ENCODE assay signal across 8 cellular contexts in genomic region chr6:117481926-117482239, GRCh38. TPM values are rescaled to one million over a fixed set of nuclear protein-coding genes. Genes with fewer than 3 reads are reported as not detected.
DNase-seq lines count a peak whose midpoint lies in the region; ATAC-seq, FAIRE-seq and TF ChIP-seq lines count a peak whose summit lies in the region.

No MANE protein-coding gene starts in this region.

- WGBS in H1 (ENCODE audit: extremely low coverage in 1 of 2, insufficient coverage in 1 of 2, insufficient read length in 1 of 2, insufficient replicate concordance in 2 of 2, low coverage in 1 of 2, low lambda C conversion rate in 2 of 2, missing lambda C conversion rate in 1 of 2), 2 experiments, result 29% methylated on average over 2 of the region's 2 CpGs; no CpG with 5 or more reads in 1 of the 2 experiments
- 39 to 53% (median 44%) methylated on average over 2 of the region's 2 CpGs for WGBS in ovary, 3 donors

- H3K4me2 ChIP-seq in H1 (ENCODE audit: insufficient read depth in 1 of 2, low read depth in 2 of 2, low read length in 2 of 2), result peak overlapping the region; percentile 87 to 97

- H4K8ac ChIP-seq in H1 (ENCODE audit: extremely low read depth, insufficient read depth, low read length), result no peak overlapping the region

- POLR2A ChIA-PET in H1 (lab: Charles Lee; ENCODE audit: partially characterized antibody), result interaction anchor here (0.6 to 2.1 kb wide), 2 partner anchors 67 to 120 kb away, joined by 3 to 6 read pairs; partner anchors contain the start of gene GOPC

- H3K9me3 ChIP-seq in H1 (ENCODE audit: insufficient read depth in 2 of 2, low read depth in 1 of 2, low read length in 1 of 2) (peaks cover 4 to 5% of the 10 kb centered on the region in 2 experiments; a peak in 2 of 4 replicates), ovary (no peaks in the 10 kb centered on the region)

- peaks cover 7 to 14% (median 10%) of the 10 kb centered on the region in 4 experiments for H3K4me1 ChIP-seq in H1 (replicated peaks in 1 of 4; ENCODE audit: control insufficient read depth in 3 of 4, insufficient read depth in 4 of 4, low read length in 3 of 4)
- H3K4me1 ChIP-seq in ovary (ENCODE audit: insufficient read depth), result no peaks in the 10 kb centered on the region

- H3K4ac ChIP-seq in H1 (replicated peaks; ENCODE audit: insufficient read length, low read depth, low read length), result no peak overlapping the region

- H2BK120ac ChIP-seq in H1 (replicated peaks; ENCODE audit: low read depth, low read length), result no peak overlapping the region

- H4K5ac ChIP-seq in H1 (ENCODE audit: insufficient read length, low read depth, low read length), result no peak overlapping the region

- H2AFZ ChIP-seq in H1 (ENCODE audit: low read length), result no peak overlapping the region

- H3K14ac ChIP-seq in H1 (ENCODE audit: insufficient read length), result no peak overlapping the region

- intact Hi-C loops in ovary (cut with DNase I), result no loop called here

- peaks cover 18% of the 10 kb centered on the region for H3K23me2 ChIP-seq in H1 (ENCODE audit: low read depth, low read length)

- H2BK5ac ChIP-seq in H1 (ENCODE audit: low read depth, low read length), result no peak overlapping the region

- H2AK5ac ChIP-seq in H1 (ENCODE audit: low read depth, low read length), result no peak overlapping the region

- H3K9ac ChIP-seq in H1 (replicated peaks in 1 of 4; ENCODE audit: extremely low read depth in 1 of 4, low read depth in 3 of 4, low read length in 3 of 4), result no peak overlapping the region

- DNase-seq in GM12891 (ENCODE audit: insufficient read length, low spot score), result no peak
- peak; percentile 13 for DNase-seq in NCI-H69 (lab: John Stamatoyannopoulos, UW)
- no peak for DNase-seq in H1 (ENCODE audit: low read depth in 1 of 2, low spot score in 2 of 2)
- DNase-seq in ovary, result no peak
- no peak for DNase-seq in DMS53 (lab: John Stamatoyannopoulos, UW)
- no peak for DNase-seq in NCI-H2107 (lab: John Stamatoyannopoulos, UW)
- DNase-seq in stimulated activated CD4-positive, alpha-beta T cell treated with anti-CD3 and anti-CD28 coated beads, Interleukin-1b, Interleukin-23, amount 100 ng/mL, for 48 hours, result no peak

- no peak overlapping the region for H4K91ac ChIP-seq in H1 (replicated peaks; ENCODE audit: insufficient read length, low read length)

- CTCF ChIA-PET in H1 (lab: Charles Lee; ENCODE audit: partially characterized antibody), result interaction anchor here (0.7 to 8.2 kb wide), 11 partner anchors 13 to 312 kb away, joined by 3 to 58 read pairs (median 5); no protein-coding TSS in a partner anchor

- no peak overlapping the region for H2BK20ac ChIP-seq in H1 (ENCODE audit: low read length)

- peaks cover 0 to 3% (median 0%) of the 10 kb centered on the region in 4 experiments; a peak in 2 of 8 replicates for H3K36me3 ChIP-seq in H1 (ENCODE audit: control insufficient read depth in 2 of 4, insufficient read depth in 4 of 4, low read length in 3 of 4)
- H3K36me3 ChIP-seq in ovary, result no peaks in the 10 kb centered on the region

- no peak overlapping the region for H3K56ac ChIP-seq in H1 (replicated peaks; ENCODE audit: insufficient read length, low read depth, low read length)

- no peak for TF ChIP-seq RAD21 in H1 (IDR thresholded peaks at IDR 0.05 in 1 of 2, conservative IDR thresholded peaks at IDR 0.05 in 1 of 2; ENCODE audit: low read depth in 2 of 2, low read length in 2 of 2)

- H3K18ac ChIP-seq in H1 (ENCODE audit: extremely low read depth, low read length), result no peak overlapping the region

- H2BK12ac ChIP-seq in H1 (ENCODE audit: low read depth, low read length), result no peak overlapping the region; the same call in 1 of the 2 replicates

- peaks cover 0 to 27% (median 20%) of the 10 kb centered on the region in 4 experiments; a peak in 6 of 7 replicates for H3K27me3 ChIP-seq in H1 (replicated peaks in 1 of 4; ENCODE audit: control insufficient read depth in 3 of 4, extremely low read depth in 1 of 4, insufficient read depth in 3 of 4, low read length in 3 of 4)
- H3K27me3 ChIP-seq in ovary, result no peaks in the 10 kb centered on the region

- TF ChIP-seq EP300 in H1 (IDR thresholded peaks at IDR 0.05; ENCODE audit: borderline replicate concordance in 1 of 2, low read depth in 2 of 2, low read length in 2 of 2) (no peak), ovary (IDR thresholded peaks at IDR 0.05) (peak; percentile 18)

- H3K79me2 ChIP-seq in H1 (ENCODE audit: control insufficient read depth in 1 of 2, insufficient read depth in 2 of 2, low read length in 2 of 2), result no peaks in the 10 kb centered on the region

- FAIRE-seq in GM12891 (lab: Jason Lieb, UNC) (peak; percentile 72), H1 (lab: Jason Lieb, UNC) (no peak)

- H3K79me1 ChIP-seq in H1 (ENCODE audit: low read depth, low read length), result no peaks in the 10 kb centered on the region

- no peak overlapping the region for H2BK15ac ChIP-seq in H1 (ENCODE audit: low read length)

- H3K4me3 ChIP-seq in H1 (ENCODE audit: extremely low read depth in 1 of 4, insufficient read depth in 2 of 4, low read depth in 3 of 4, low read length in 4 of 4) (peak overlapping the region; percentile 60 to 96 (median 71)), ovary (peak overlapping the region; percentile 77)

- no peak overlapping the region for H3K27ac ChIP-seq in H1 (ENCODE audit: low read depth, low read length)
- peak overlapping the region; percentile 67 for H3K27ac ChIP-seq in ovary

- TF ChIP-seq POLR2A in GM12891 (IDR thresholded peaks at IDR 0.05; ENCODE audit: low read depth, low read length) (no peak), H1 (IDR thresholded peaks at IDR 0.05; ENCODE audit: control extremely low read depth in 1 of 2, low read depth in 2 of 2, low read length in 2 of 2) (no peak), ovary (IDR thresholded peaks at IDR 0.05) (no peak)

- TF ChIP-seq CTCF in H1 (IDR thresholded peaks at IDR 0.05; ENCODE audit: control extremely low read depth in 1 of 3, insufficient read depth in 1 of 3, low read depth in 1 of 3, low read length in 3 of 3), result no peak
- no peak for TF ChIP-seq CTCF in ovary (IDR thresholded peaks at IDR 0.05)

- H4K20me1 ChIP-seq in H1 (replicated peaks in 1 of 2; ENCODE audit: control insufficient read depth in 1 of 2, insufficient read depth in 2 of 2, low read length in 2 of 2), result no peaks in the 10 kb centered on the region

- no peak overlapping the region for H3K23ac ChIP-seq in H1 (ENCODE audit: insufficient read length)

- no peak for ATAC-seq in HG03439 (IDR thresholded peaks at IDR 0.05; ENCODE audit: unreplicated experiment)

TF ChIP-seq in GM12891, 5 proteins besides CTCF, POLR2A, EP300 and RAD21:
- TF ChIP-seq PAX5 (IDR thresholded peaks at IDR 0.05; ENCODE audit: insufficient read depth, low read length, severe bottlenecking), result no peak
- TF ChIP-seq POLR2AphosphoS5 (IDR thresholded peaks at IDR 0.05; ENCODE audit: low read depth, low read length), result no peak
- no peak for TF ChIP-seq SPI1 (IDR thresholded peaks at IDR 0.05; ENCODE audit: low read depth, low read length)
- TF ChIP-seq TAF1 (IDR thresholded peaks at IDR 0.05; ENCODE audit: low read depth, low read length), result no peak
- TF ChIP-seq POU2F2 (IDR thresholded peaks at IDR 0.05; ENCODE audit: low read depth, low read length), result no peak

TF ChIP-seq in H1, 55 proteins besides CTCF, POLR2A, EP300 and RAD21:
- no peak for TF ChIP-seq GABPA (IDR thresholded peaks at IDR 0.05; ENCODE audit: borderline replicate concordance, insufficient read depth, low read length)
- TF ChIP-seq SUZ12 (IDR thresholded peaks at IDR 0.05; ENCODE audit: low read length), result peak; percentile 62; the same call in 1 of the 2 replicates

RNA-seq across cellular contexts. Expression of gene DCBLD1, which starts 0.6 kb away (rescaled TPM):
- 1.3 TPM for polyA plus RNA-seq in GM12891 (2012; ENCODE audit: low read depth, missing spikeins)
- 7.9 and 11.2 TPM in 2 replicates for total RNA-seq in H1 (2021; fragmentation: NEBNext Ultra II Directional; extraction: Animal tissue kit (Norgen Biotek cat#: 25700))
- polyA plus RNA-seq in H1 (2011; rRNA removed) (3.7 and 3.9 TPM in 2 replicates), ovary (1 to 10 TPM; 2.3 to 9.2 TPM)
- 5.0 TPM for polyA plus RNA-seq in H1 (2011; cell fraction: cytosol; rRNA removed)
- polyA plus RNA-seq in H1 (2011; cell fraction: nucleus; rRNA removed), result 4.1 TPM
- 5.2 to 8.4 TPM (median 6.1 TPM) in 4 replicates for polyA plus RNA-seq in H1 (2012, experiment 1 of 2)
- polyA plus RNA-seq in H1 (2012, experiment 2 of 2), result 1.8 TPM
- polyA plus RNA-seq in H1 (2013, experiment 1 of 2), result 13.1 TPM
- 15.7 TPM for polyA plus RNA-seq in H1 (2013, experiment 2 of 2)
- polyA minus RNA-seq in H1 (2011; rRNA and poly(A)+ RNA removed), result 7.0 and 7.7 TPM in 2 replicates
- polyA minus RNA-seq in H1 (2011; cell fraction: cytosol; rRNA and poly(A)+ RNA removed), result 7.5 TPM
- 8.0 TPM for polyA minus RNA-seq in H1 (2011; cell fraction: nucleus; rRNA and poly(A)+ RNA removed)
- total RNA-seq in ovary, result 1 to 10 TPM; 2.8 to 4.2 (median 3.3) TPM

RNA-seq across cellular contexts. Expression of gene ROS1, which starts 56.1 kb away (rescaled TPM):
- not detected for polyA plus RNA-seq in GM12891 (2012; ENCODE audit: low read depth, missing spikeins)
- total RNA-seq in H1 (2021; fragmentation: NEBNext Ultra II Directional; extraction: Animal tissue kit (Norgen Biotek cat#: 25700)), result not detected in 2 replicates
- polyA plus RNA-seq in H1 (2011; rRNA removed), result not detected in 2 replicates
- not detected for polyA plus RNA-seq in H1 (2011; cell fraction: cytosol; rRNA removed)
- not detected for polyA plus RNA-seq in H1 (2011; cell fraction: nucleus; rRNA removed)
- polyA plus RNA-seq in H1 (2012, experiment 1 of 2), result not detected in 4 replicates
- not detected for polyA plus RNA-seq in H1 (2012, experiment 2 of 2)
- not detected for polyA plus RNA-seq in H1 (2013, experiment 1 of 2)
- polyA plus RNA-seq in H1 (2013, experiment 2 of 2), result not detected
- polyA minus RNA-seq in H1 (2011; rRNA and poly(A)+ RNA removed), result not detected in 2 replicates
- polyA minus RNA-seq in H1 (2011; cell fraction: cytosol; rRNA and poly(A)+ RNA removed), result not detected
- not detected for polyA minus RNA-seq in H1 (2011; cell fraction: nucleus; rRNA and poly(A)+ RNA removed)
- total RNA-seq in ovary, result under 1 TPM in 4 of 7 donors, not detected in 3; under 0.01 to 0.62 (median 0.14) TPM
- polyA plus RNA-seq in ovary, result not detected
